ENCODE assay signal across 1 cellular context in genomic region chr12:51082561-51083139, GRCh38.
TF ChIP-seq lines count a peak whose summit lies in the region.

No MANE protein-coding gene starts in this region.

TF ChIP-seq in K562, 482 proteins besides CTCF, POLR2A, EP300 and RAD21 (continued from another document):
- TF ChIP-seq ZNF407 (IDR thresholded peaks at IDR 0.05; ENCODE audit: low read depth) = peak; percentile 46; the same call in 1 of the 2 replicates
- TF ChIP-seq ARHGAP35 (IDR thresholded peaks at IDR 0.05; ENCODE audit: partially characterized antibody) = peak; percentile 45
- TF ChIP-seq HLTF (IDR thresholded peaks at IDR 0.05) = peak; percentile 90; the same call in 1 of the 2 replicates
- TF ChIP-seq ZNF644 (tag; IDR thresholded peaks at IDR 0.05; ENCODE audit: low read depth) = no peak
- peak in 1 of 2 experiments; percentile 26 for TF ChIP-seq AFF1 (IDR thresholded peaks at IDR 0.05; ENCODE audit: low read depth in 1 of 2, partially characterized antibody in 2 of 2)
- TF ChIP-seq ZFPM2 (CRISPR knock-in tag; IDR thresholded peaks at IDR 0.05) = no peak
- TF ChIP-seq U2AF1 (optimal IDR thresholded peaks at IDR 0.05; ENCODE audit: low read depth, low read length) = no peak
- no peak for TF ChIP-seq NCOA2 (IDR thresholded peaks at IDR 0.05; ENCODE audit: partially characterized antibody in 2 of 2)
- no peak for TF ChIP-seq ZMIZ1 (IDR thresholded peaks at IDR 0.05; ENCODE audit: low read depth in 2 of 2, low read length in 2 of 2)
- no peak for TF ChIP-seq SAFB2 (IDR thresholded peaks at IDR 0.05; ENCODE audit: borderline replicate concordance, low read depth, low read length, severe bottlenecking)
- no peak for TF ChIP-seq HNRNPLL (IDR thresholded peaks at IDR 0.05; ENCODE audit: low read depth, low read length, poor library complexity, severe bottlenecking)
- no peak for TF ChIP-seq NFE2 (IDR thresholded peaks at IDR 0.05; ENCODE audit: low read depth)
- TF ChIP-seq L3MBTL2 (IDR thresholded peaks at IDR 0.05) = peak; percentile 52; the same call in 1 of the 2 replicates
- TF ChIP-seq DPF2 (IDR thresholded peaks at IDR 0.05) = peak; percentile 35; the same call in 1 of the 2 replicates
- no peak for TF ChIP-seq RREB1 (CRISPR knock-in tag; IDR thresholded peaks at IDR 0.05)
- TF ChIP-seq ZNF77 (CRISPR knock-in tag; IDR thresholded peaks at IDR 0.05) = no peak
- TF ChIP-seq NFE2L1 (tag; IDR thresholded peaks at IDR 0.05; ENCODE audit: borderline replicate concordance, low read depth) = no peak
TF ChIP-seq in K562: peak in this region for 29.
